11 cellular contexts compared by ENCODE assay signal in genomic region chr17:266701-267656, GRCh38.
DNase-seq lines count a peak whose midpoint lies in the region; ATAC-seq and TF ChIP-seq lines count a peak whose summit lies in the region.
"Had no signal": no experiment of that assay in that cellular context is flagged by ENCODE, and none has a peak within 500 bp of the region (broad histone marks: within the 10 kb centered on the region; RNA-seq: fewer than 3 reads in every experiment).

No MANE protein-coding gene starts in this region.

- H3K9me3 Mint-ChIP-seq in endodermal cell = peaks cover 11% of the 10 kb centered on the region

- no peak overlapping the region for H3K9ac ChIP-seq in endodermal cell (ENCODE audit: extremely low read depth, low read length, poor library complexity, severe bottlenecking)
- no peak overlapping the region for H3K9ac ChIP-seq in smooth muscle cell (ENCODE audit: low read depth)

- peaks cover 21% of the 10 kb centered on the region for H3K36me3 Mint-ChIP-seq in endodermal cell (ENCODE audit: low read depth)

- no peaks in the 10 kb centered on the region for H3K4me1 Mint-ChIP-seq in endodermal cell

- DNase-seq in RWPE2 (ENCODE audit: low spot score) (peak; percentile 23), endodermal cell (peak; percentile 51), mesenteric fat pad (ENCODE audit: low spot score) (peak; percentile 88), stromal cell of bone marrow (ENCODE audit: low read depth) (peak; percentile 2), smooth muscle cell (lab: John Stamatoyannopoulos, UW; ENCODE audit: unreplicated experiment) (no peak)
- DNase-seq: activated CD8-positive, alpha-beta memory T cell treated with anti-CD3 and anti-CD28 coated beads, Interleukin-2, amount 50 U/mL, for 4 hours; NCI-H526 treated with DMSO at 0.1 percent for 48 hours; occipital lobe had no signal

- no peaks in the 10 kb centered on the region for H3F3A ChIP-seq in smooth muscle cell (ENCODE audit: low read depth)

- H3K9me3 ChIP-seq in RWPE2 (ENCODE audit: severe bottlenecking) = no peaks in the 10 kb centered on the region
- no peaks in the 10 kb centered on the region for H3K9me3 ChIP-seq in endodermal cell (ENCODE audit: control insufficient read depth, low read length)
- H3K9me3 ChIP-seq in smooth muscle cell (replicated peaks; ENCODE audit: low read depth) = no peaks in the 10 kb centered on the region

- no peaks in the 10 kb centered on the region for H3K79me2 ChIP-seq in smooth muscle cell (ENCODE audit: low read depth)

- H3K4me1 ChIP-seq in RWPE2 (ENCODE audit: insufficient read depth, poor library complexity, severe bottlenecking) = no peaks in the 10 kb centered on the region
- H3K4me1 ChIP-seq in endodermal cell (ENCODE audit: control insufficient read depth, insufficient read depth, low read length) = no peaks in the 10 kb centered on the region
- no peaks in the 10 kb centered on the region for H3K4me1 ChIP-seq in smooth muscle cell (ENCODE audit: low read depth)

- no peak overlapping the region for H3K4me2 ChIP-seq in smooth muscle cell

- H3K4me3 ChIP-seq in RWPE2 (ENCODE audit: severe bottlenecking) = no peak overlapping the region
- H3K4me3 ChIP-seq in endodermal cell (ENCODE audit: low read length) = no peak overlapping the region
- H3K4me3 ChIP-seq in smooth muscle cell = no peak overlapping the region

- H3K27me3 Mint-ChIP-seq in endodermal cell (ENCODE audit: insufficient read depth) = no peaks in the 10 kb centered on the region

- H3K36me3 ChIP-seq in RWPE2 (ENCODE audit: low read depth) (no peaks in the 10 kb centered on the region), endodermal cell (ENCODE audit: control insufficient read depth, insufficient read depth, low read length) (no peaks in the 10 kb centered on the region), smooth muscle cell (ENCODE audit: low read depth) (no peaks in the 10 kb centered on the region)

- ATAC-seq in RWPE2 (ENCODE audit: low read depth) = no peak
- no peak for ATAC-seq in HG02885 (IDR thresholded peaks at IDR 0.05; ENCODE audit: poor library complexity, unreplicated experiment)
- ATAC-seq in HG02798 (IDR thresholded peaks at IDR 0.05; ENCODE audit: poor library complexity, unreplicated experiment) = no peak
- no peak for ATAC-seq in HG02970 (IDR thresholded peaks at IDR 0.05; ENCODE audit: low FRiP score, unreplicated experiment)

- H4K20me1 ChIP-seq in smooth muscle cell (ENCODE audit: low read depth) = no peaks in the 10 kb centered on the region

- no peak overlapping the region for H3K27ac Mint-ChIP-seq in endodermal cell

- H3K27me3 ChIP-seq in RWPE2 (ENCODE audit: insufficient read depth, poor library complexity, severe bottlenecking) = no peaks in the 10 kb centered on the region
- H3K27me3 ChIP-seq in endodermal cell (ENCODE audit: control insufficient read depth, insufficient read depth, low read length, poor library complexity, severe bottlenecking) = no peaks in the 10 kb centered on the region
- H3K27me3 ChIP-seq in smooth muscle cell (ENCODE audit: low read depth) = no peaks in the 10 kb centered on the region

- H3K4me3 Mint-ChIP-seq in endodermal cell = no peak overlapping the region

- TF ChIP-seq CTCF in RWPE2 (IDR thresholded peaks at IDR 0.05; ENCODE audit: poor library complexity, severe bottlenecking) = no peak
- TF ChIP-seq CTCF in endodermal cell (conservative IDR thresholded peaks at IDR 0.05) = no peak
- TF ChIP-seq CTCF in smooth muscle cell (IDR thresholded peaks at IDR 0.05; ENCODE audit: borderline replicate concordance, insufficient read depth, poor library complexity, severe bottlenecking) = no peak

- 75 to 87% methylated on average over 26 to 29 of the region's 29 CpGs for WGBS in endodermal cell (ENCODE audit: insufficient coverage in 1 of 2, insufficient read length in 1 of 2), 2 experiments
- 78% methylated on average over 29 of the region's 29 CpGs for WGBS in smooth muscle cell (ENCODE audit: low lambda C conversion rate)

- H2AFZ ChIP-seq in smooth muscle cell (ENCODE audit: low read depth) = no peak overlapping the region

- H3K27ac ChIP-seq in RWPE2 (ENCODE audit: poor library complexity, severe bottlenecking) (no peak overlapping the region), endodermal cell (ENCODE audit: low read depth, low read length) (peak overlapping the region; percentile 89), smooth muscle cell (ENCODE audit: low read depth) (no peak overlapping the region)
